In genomic region chrX:152635941-152636340, GRCh38 we compare ENCODE assay signal across 7 cellular contexts. TPM values are rescaled to one million over a fixed set of nuclear protein-coding genes. Genes with fewer than 3 reads are reported as not detected.
DNase-seq lines count a peak whose midpoint lies in the region; ATAC-seq and TF ChIP-seq lines count a peak whose summit lies in the region.

No MANE protein-coding gene starts in this region.

- no peak overlapping the region for H3K27ac ChIP-seq in Panc1 (ENCODE audit: low read length)
- H3K27ac ChIP-seq in esophagus squamous epithelium, result no peak overlapping the region
- H3K27ac ChIP-seq in psoas muscle, result no peak overlapping the region

- H3K4me3 ChIP-seq in Panc1 (ENCODE audit: low read depth in 2 of 2, low read length in 2 of 2) (no peak overlapping the region), esophagus squamous epithelium (no peak overlapping the region), psoas muscle (no peak overlapping the region)

- H3K4me1 ChIP-seq in Panc1 (ENCODE audit: control insufficient read depth, insufficient read depth, low read length) (no peaks in the 10 kb centered on the region), esophagus squamous epithelium (peaks cover 0 to 26% (median 0%) of the 10 kb centered on the region in 3 donors), psoas muscle (no peaks in the 10 kb centered on the region)

- ATAC-seq in HG03354 (IDR thresholded peaks at IDR 0.05; ENCODE audit: poor library complexity, severe bottlenecking, unreplicated experiment) (peak; percentile 51), Panc1 (peak; percentile 84; the same call in 1 of the 2 replicates), psoas muscle (no peak), HG03439 (IDR thresholded peaks at IDR 0.05; ENCODE audit: unreplicated experiment) (no peak)

- intact Hi-C loops in Panc1 (cut with micrococcal nuclease; ENCODE audit: unreplicated experiment), result loop anchor here (5.0 to 10.0 kb wide), 2 partner anchors 884 to 1481 kb away; no protein-coding TSS in a partner anchor
- intact Hi-C loops in esophagus squamous epithelium (cut with DNase I), result loop anchor here (5.0 kb wide), 1 partner anchor 884 kb away; no protein-coding TSS in a partner anchor
- intact Hi-C loops in psoas muscle (cut with DNase I), result loop anchor here in 1 of 2 donors (10.0 kb wide), 1 partner anchor 1481 kb away; no protein-coding TSS in a partner anchor

- no peak for TF ChIP-seq POLR2A in esophagus squamous epithelium (IDR thresholded peaks at IDR 0.05)

- in situ Hi-C loops in Panc1 (cut with HindIII; ENCODE audit: low pct_unique_long_range_greater_than_20kb, low sequenced_read_pairs), result loop anchor here (25.0 kb wide), 1 partner anchor 176 kb away; no protein-coding TSS in a partner anchor

- H3K27me3 ChIP-seq in Panc1 (ENCODE audit: control insufficient read depth, insufficient read depth, low read length) (peaks cover 2% of the 10 kb centered on the region; the same call in 1 of the 2 replicates), esophagus squamous epithelium (peaks cover 0 to 42% (median 2%) of the 10 kb centered on the region in 4 donors), psoas muscle (ENCODE audit: insufficient read depth in 3 of 3, low read length in 2 of 3) (peaks cover 0 to 33% (median 6%) of the 10 kb centered on the region in 3 donors)

- no peaks in the 10 kb centered on the region for H3K36me3 ChIP-seq in Panc1 (ENCODE audit: control insufficient read depth, insufficient read depth, low read length)
- no peaks in the 10 kb centered on the region for H3K36me3 ChIP-seq in esophagus squamous epithelium
- H3K36me3 ChIP-seq in psoas muscle (ENCODE audit: insufficient read depth in 1 of 2, low read depth in 1 of 2), result no peaks in the 10 kb centered on the region

- POLR2A ChIA-PET in Panc1 (lab: Charles Lee), result no interaction called here

- WGBS in esophagus squamous epithelium, 2 donors, result 11 to 18% methylated on average over 2 to 7 of the region's 7 CpGs
- 1 to 12% (median 3%) methylated on average over 7 of the region's 7 CpGs for WGBS in psoas muscle, 3 donors

- BruUV-seq in Panc1 (replicated peaks; lab: Mats Ljungman, UMichigan), result no TSS peak

- no peaks in the 10 kb centered on the region for H3K9me3 ChIP-seq in Panc1 (ENCODE audit: control insufficient read depth, insufficient read depth, low read depth, low read length)
- no peaks in the 10 kb centered on the region for H3K9me3 ChIP-seq in esophagus squamous epithelium
- no peaks in the 10 kb centered on the region for H3K9me3 ChIP-seq in psoas muscle

- CTCF ChIA-PET in Panc1 (lab: Charles Lee), result interaction anchor here (1.2 kb wide), 1 partner anchor 882 kb away, joined by 4 read pairs; no protein-coding TSS in a partner anchor

- DNase-seq in GM04504 (ENCODE audit: low read depth), result peak; percentile 27
- peak; percentile 36 for DNase-seq in Panc1 (ENCODE audit: low read depth, low spot score)
- DNase-seq in esophagus squamous epithelium (lab: John Stamatoyannopoulos, UW), result no peak
- no peak for DNase-seq in psoas muscle
- no peak for DNase-seq in germinal center (ENCODE audit: low spot score)

- TF ChIP-seq CTCF in Panc1 (IDR thresholded peaks at IDR 0.05), result peak; percentile 74
- peak in 5 of 6 experiments; percentile 43 to 66 (median 51) for TF ChIP-seq CTCF in esophagus squamous epithelium (IDR thresholded peaks at IDR 0.05)
- TF ChIP-seq CTCF in psoas muscle (IDR thresholded peaks at IDR 0.05), result peak; percentile 33

RNA-seq across cellular contexts. Expression of gene GABRQ, which starts 1.8 kb away (rescaled TPM):
- total RNA-seq in Panc1 (2021; ENCODE audit: unreplicated experiment) (0.03 TPM), esophagus squamous epithelium (1 to 10 TPM in 3 of 4 donors, under 1 TPM in 1; 0.57 to 1.5 (median 1.3) TPM), psoas muscle (not detected)
- not detected for polyA plus RNA-seq in Panc1 (2012; ENCODE audit: insufficient read length)
- polyA plus RNA-seq in psoas muscle, result not detected

Comparison
In these comparisons a context has a peak if more than half of its experiments do, and no peak if none do; other contexts are left out.
1. DNase-seq: peak in GM04504 (single experiment) and Panc1 (single experiment); none in esophagus squamous epithelium (single experiment), psoas muscle (0 of 2) and germinal center (single experiment).
2. ATAC-seq: peak in HG03354 (single experiment) and Panc1 (single experiment); none in psoas muscle (0 of 4) and HG03439 (single experiment).
3. Peak in every context shown above with its lines, with median percentiles within 50 percentile points of each other: CTCF ChIP-seq.